In genomic region chr2:54386993-54387590, GRCh38 we compare ENCODE assay signal across 15 cellular contexts.
A peak's percentile ranks its signal among the peaks of the same experiment; 100 is the strongest.
DNase-seq lines count a peak whose midpoint lies in the region; ATAC-seq and TF ChIP-seq lines count a peak whose summit lies in the region.
"Had no signal": no experiment of that assay in that cellular context is flagged by ENCODE, and none has a peak within 500 bp of the region (broad histone marks: within the 10 kb centered on the region; RNA-seq: fewer than 3 reads in every experiment).

No MANE protein-coding gene starts in this region.

- H3K36me3 ChIP-seq in left lung (no peaks in the 10 kb centered on the region), transverse colon (no peaks in the 10 kb centered on the region)

- no peak overlapping the region for H3K4me3 ChIP-seq in choroid plexus epithelial cell (ENCODE audit: low read depth, low read length)
- H3K4me3 ChIP-seq in left lung: no peak overlapping the region
- no peak overlapping the region for H3K4me3 ChIP-seq in transverse colon
- H3K4me3 ChIP-seq: K562 had no signal

- ATAC-seq in GM21786 (IDR thresholded peaks at IDR 0.05; ENCODE audit: unreplicated experiment): peak; percentile 61
- peak; percentile 47 for ATAC-seq in left lung
- no peak for ATAC-seq in GM21825 (IDR thresholded peaks at IDR 0.05; ENCODE audit: unreplicated experiment)
- ATAC-seq in foreskin keratinocyte: no peak
- no peak for ATAC-seq in GM18858 (IDR thresholded peaks at IDR 0.05; ENCODE audit: unreplicated experiment)
- ATAC-seq: activated naive CD8-positive, alpha-beta T cell treated with anti-CD3 and anti-CD28 coated beads, Interleukin-2, amount 50 U/mL, for 24 hours; K562; naive thymus-derived CD4-positive, alpha-beta T cell had no signal

- intact Hi-C loops in left lung (cut with DNase I) (no loop called here), transverse colon (cut with DNase I; ENCODE audit: low total_unique reads) (loop anchor here (2.0 kb wide), 1 partner anchor 68 kb away; no protein-coding TSS in a partner anchor)

- no peak for DNase-seq in choroid plexus epithelial cell (ENCODE audit: low read depth)
- DNase-seq in left lung: no peak
- no peak for DNase-seq in transverse colon
- no peak for DNase-seq in SKM-1 (lab: John Stamatoyannopoulos, UW; ENCODE audit: unreplicated experiment)
- no peak for DNase-seq in foreskin keratinocyte
- DNase-seq: activated CD4-positive, alpha-beta memory T cell treated with anti-CD3 and anti-CD28 coated beads for 36 hours; activated naive CD8-positive, alpha-beta T cell treated with anti-CD3 and anti-CD28 coated beads, Interleukin-2, amount 50 U/mL, for 24 hours; head of caudate nucleus; naive thymus-derived CD4-positive, alpha-beta T cell; NCI-H2227 treated with DMSO at 0.1 percent for 48 hours; stimulated activated CD4-positive, alpha-beta T cell treated with anti-CD3 and anti-CD28 coated beads, Interleukin-4, amount 100 ng/mL, for 1 hour had no signal

- peak overlapping the region; percentile 17 to 60 for H3K27ac ChIP-seq in left lung
- peak overlapping the region; percentile 5 to 36 (median 28) for H3K27ac ChIP-seq in transverse colon
- no peak overlapping the region for H3K27ac ChIP-seq in foreskin keratinocyte

- TF ChIP-seq EP300 in transverse colon (IDR thresholded peaks at IDR 0.05; ENCODE audit: low read depth): no peak

- H3K9me3 ChIP-seq in left lung (no peaks in the 10 kb centered on the region), transverse colon (no peaks in the 10 kb centered on the region)

- WGBS in transverse colon (ENCODE audit: low coverage in 1 of 2), 2 donors: 59 to 64% methylated on average over 4 to 6 of the region's 6 CpGs

- H3K4me1 ChIP-seq in left lung (peaks cover 0 to 8% of the 10 kb centered on the region in 2 donors), transverse colon (no peaks in the 10 kb centered on the region), foreskin keratinocyte (no peaks in the 10 kb centered on the region)

- H3K27me3 ChIP-seq in left lung (no peaks in the 10 kb centered on the region), transverse colon (no peaks in the 10 kb centered on the region), foreskin keratinocyte (no peaks in the 10 kb centered on the region)

- no peak for TF ChIP-seq POLR2A in transverse colon (IDR thresholded peaks at IDR 0.05)

- in situ Hi-C loops in transverse colon (cut with MboI; ENCODE audit: low pct_ligation_motif_present in 1 of 4, low pct_unique_long_range_greater_than_20kb in 1 of 4, low sequenced_read_pairs in 3 of 4): no loop called here

- TF ChIP-seq CTCF in choroid plexus epithelial cell (conservative IDR thresholded peaks at IDR 0.05; ENCODE audit: low read depth, low read length): peak; percentile 1
- peak in 1 of 2 donors; percentile 16 for TF ChIP-seq CTCF in left lung (IDR thresholded peaks at IDR 0.05)
- peak in 1 of 5 experiments; percentile 15 for TF ChIP-seq CTCF in transverse colon (IDR thresholded peaks at IDR 0.05)
- TF ChIP-seq CTCF in foreskin keratinocyte (conservative IDR thresholded peaks at IDR 0.05): no peak

Comparison
In these comparisons a context has a peak if more than half of its experiments do, and no peak if none do; other contexts are left out.
1. ATAC-seq: peak in GM21786 (single experiment) and left lung (single experiment); none in GM21825 (single experiment), foreskin keratinocyte (single experiment) and GM18858 (single experiment).